ENCODE assay signal across 16 cellular contexts in the genomic region with DNA sequence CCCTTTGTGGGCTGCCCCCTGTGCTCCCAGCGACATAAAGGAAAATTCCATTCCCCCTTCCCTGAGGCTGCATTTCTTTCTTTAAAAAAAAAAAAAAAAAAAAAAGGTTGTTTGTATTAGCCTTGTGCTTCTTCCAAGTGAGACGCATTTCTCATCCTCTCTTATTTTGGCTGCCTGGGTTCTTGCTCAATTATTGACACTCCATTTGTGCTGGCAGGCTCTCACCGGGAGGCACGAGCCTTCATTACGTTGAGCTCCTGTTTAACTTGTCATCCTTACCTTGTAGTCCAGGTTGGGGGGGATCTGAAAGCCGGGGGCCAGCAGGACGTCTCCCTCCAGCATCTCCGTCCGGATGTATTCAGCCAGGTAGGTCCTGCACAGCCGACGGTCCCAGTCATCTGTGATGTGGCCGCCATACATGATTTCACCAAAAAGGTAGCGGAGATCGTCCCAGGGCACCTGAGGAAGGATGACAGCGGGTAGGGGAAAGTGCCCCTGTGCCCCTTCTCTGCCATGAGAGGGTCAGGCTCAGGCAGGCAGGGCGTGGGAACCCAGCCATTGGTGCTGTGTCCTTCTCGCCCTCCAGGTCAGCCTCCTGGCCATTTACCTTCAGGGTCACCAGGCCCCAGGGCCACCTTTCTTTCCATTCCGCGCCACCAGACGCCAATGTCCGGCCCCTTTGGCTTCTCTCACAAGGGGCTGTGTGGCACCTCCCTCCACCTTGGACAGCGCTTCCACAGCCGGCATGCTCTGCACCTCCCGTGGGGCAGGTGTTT.
"Had no signal": no experiment of that assay in that cellular context is flagged by ENCODE, and none has a peak within 500 bp of the region (broad histone marks: within the 10 kb centered on the region; RNA-seq: fewer than 3 reads in every experiment).

No MANE protein-coding gene starts in this region.

- H3K36me3 ChIP-seq: ovary had no signal

- H3K9me3 Mint-ChIP-seq: activated CD4-positive, alpha-beta memory T cell treated with anti-CD3 and anti-CD28 coated beads for 36 hours; memory B cell; natural killer cell treated with Interleukin-12 subunit alpha and Interleukin-12 subunit beta and Interleukin-15 and Interleukin-18, amount 100 ng/mL, for 72 hours; stimulated activated naive CD8-positive, alpha-beta T cell treated with anti-CD3 and anti-CD28 coated beads, Interleukin-15, Interleukin-2, amounts not matched to agents 100 ng/mL and 50 ng/mL, for 24 hours had no signal

- H3K4me3 Mint-ChIP-seq: activated CD4-positive, alpha-beta memory T cell treated with anti-CD3 and anti-CD28 coated beads for 36 hours; memory B cell; natural killer cell treated with Interleukin-12 subunit alpha and Interleukin-12 subunit beta and Interleukin-15 and Interleukin-18, amount 100 ng/mL, for 72 hours; stimulated activated naive CD8-positive, alpha-beta T cell treated with anti-CD3 and anti-CD28 coated beads, Interleukin-15, Interleukin-2, amounts not matched to agents 100 ng/mL and 50 ng/mL, for 24 hours had no signal

- H3K27ac Mint-ChIP-seq: activated CD4-positive, alpha-beta memory T cell treated with anti-CD3 and anti-CD28 coated beads for 36 hours; memory B cell; natural killer cell treated with Interleukin-12 subunit alpha and Interleukin-12 subunit beta and Interleukin-15 and Interleukin-18, amount 100 ng/mL, for 72 hours; stimulated activated naive CD8-positive, alpha-beta T cell treated with anti-CD3 and anti-CD28 coated beads, Interleukin-15, Interleukin-2, amounts not matched to agents 100 ng/mL and 50 ng/mL, for 24 hours had no signal

- H3K4me3 ChIP-seq: adrenal gland, esophagus muscularis mucosa, ovary, upper lobe of right lung had no signal

- ATAC-seq: foreskin keratinocyte; left colon; natural killer cell treated with Interleukin-12 subunit alpha and Interleukin-12 subunit beta and Interleukin-15 and Interleukin-18, amount 100 ng/mL, for 72 hours; upper lobe of right lung had no signal

- H3K27me3 ChIP-seq: adrenal gland, brain microvascular endothelial cell, esophagus muscularis mucosa, ovary, upper lobe of right lung had no signal

- H3K27me3 Mint-ChIP-seq: activated CD4-positive, alpha-beta memory T cell treated with anti-CD3 and anti-CD28 coated beads for 36 hours; memory B cell; natural killer cell treated with Interleukin-12 subunit alpha and Interleukin-12 subunit beta and Interleukin-15 and Interleukin-18, amount 100 ng/mL, for 72 hours; stimulated activated naive CD8-positive, alpha-beta T cell treated with anti-CD3 and anti-CD28 coated beads, Interleukin-15, Interleukin-2, amounts not matched to agents 100 ng/mL and 50 ng/mL, for 24 hours had no signal

- DNase-seq: activated CD4-positive, alpha-beta memory T cell treated with anti-CD3 and anti-CD28 coated beads for 36 hours; activated naive CD4-positive, alpha-beta T cell treated with Interleukin-2 at 50 U/mL for 16 hours; adrenal gland; brain microvascular endothelial cell; cerebellar nuclear complex; foreskin keratinocyte; head of caudate nucleus; left colon; ovary; stimulated activated CD4-positive, alpha-beta T cell treated with anti-CD3 and anti-CD28 coated beads, Interleukin-2, amount 100 ng/mL, for 48 hours; T-helper 9 cell; upper lobe of right lung had no signal

- H3K27ac ChIP-seq: adrenal gland, brain microvascular endothelial cell, foreskin keratinocyte, ovary, upper lobe of right lung had no signal

- H3K4me1 ChIP-seq: adrenal gland, foreskin keratinocyte had no signal

- H3K36me3 Mint-ChIP-seq: natural killer cell treated with Interleukin-12 subunit alpha and Interleukin-12 subunit beta and Interleukin-15 and Interleukin-18, amount 100 ng/mL, for 72 hours had no signal

- H3K4me1 Mint-ChIP-seq: memory B cell had no signal

- H3K9me3 ChIP-seq: adrenal gland, esophagus muscularis mucosa, ovary, upper lobe of right lung had no signal
